8 cellular contexts compared by ENCODE assay signal in genomic region chr12:14769462-14769836, GRCh38. TPM values are rescaled to one million over a fixed set of nuclear protein-coding genes. Genes with fewer than 3 reads are reported as not detected.
DNase-seq lines count a peak whose midpoint lies in the region; ATAC-seq and TF ChIP-seq lines count a peak whose summit lies in the region.

No MANE protein-coding gene starts in this region.

- TF ChIP-seq CTCF in spleen (IDR thresholded peaks at IDR 0.05 in 8 of 11, conservative IDR thresholded peaks at IDR 0.05 in 3 of 11): no peak

- ATAC-seq in HG03520 (IDR thresholded peaks at IDR 0.05; ENCODE audit: unreplicated experiment): peak; percentile 0
- no peak for ATAC-seq in HG03442 (IDR thresholded peaks at IDR 0.05; ENCODE audit: unreplicated experiment)

- peaks cover 7% of the 10 kb centered on the region; the same call in 1 of the 2 replicates for H3K4me1 ChIP-seq in iPS-20b (ENCODE audit: insufficient read depth, low read length)
- peaks cover 4 to 76% (median 42%) of the 10 kb centered on the region in 6 donors for H3K4me1 ChIP-seq in spleen

- H3K9me3 ChIP-seq in iPS-20b (ENCODE audit: insufficient read depth, low read depth, low read length) (no peaks in the 10 kb centered on the region), spleen (peaks cover 0 to 29% (median 20%) of the 10 kb centered on the region in 8 donors)

- H3K9ac ChIP-seq in iPS-20b (ENCODE audit: low read depth, low read length): peak overlapping the region; percentile 98

- H3K36me3 Mint-ChIP-seq in activated naive CD8-positive, alpha-beta T cell treated with anti-CD3 and anti-CD28 coated beads for 36 hours: peaks cover 61% of the 10 kb centered on the region

- peak overlapping the region; percentile 97 for H3K4me3 ChIP-seq in iPS-20b (ENCODE audit: low read length)
- peak overlapping the region; percentile 61 to 97 (median 67) for H3K4me3 ChIP-seq in spleen

- H3K4me3 Mint-ChIP-seq in activated naive CD8-positive, alpha-beta T cell treated with anti-CD3 and anti-CD28 coated beads for 36 hours: peak overlapping the region; percentile 91

- H3K27me3 Mint-ChIP-seq in activated naive CD8-positive, alpha-beta T cell treated with anti-CD3 and anti-CD28 coated beads for 36 hours: peaks cover 7% of the 10 kb centered on the region

- intact Hi-C loops in spleen (cut with DNase I; ENCODE audit: low total_unique reads): no loop called here

- H3K27me3 ChIP-seq in iPS-20b (ENCODE audit: insufficient read depth, low read length): no peaks in the 10 kb centered on the region
- no peaks in the 10 kb centered on the region for H3K27me3 ChIP-seq in spleen (replicated peaks in 1 of 7)

- 2 to 4% (median 3%) methylated on average over 15 to 19 of the region's 19 CpGs for WGBS in spleen, 5 donors

- H3K36me3 ChIP-seq in iPS-20b (ENCODE audit: insufficient read depth, low read depth, low read length) (peaks cover 14% of the 10 kb centered on the region; the same call in 1 of the 2 replicates), spleen (peaks cover 0 to 36% (median 7%) of the 10 kb centered on the region in 6 donors)

- H3K9me3 Mint-ChIP-seq in activated naive CD8-positive, alpha-beta T cell treated with anti-CD3 and anti-CD28 coated beads for 36 hours: peaks cover 13% of the 10 kb centered on the region

- peak overlapping the region; percentile 97 for H3K27ac Mint-ChIP-seq in activated naive CD8-positive, alpha-beta T cell treated with anti-CD3 and anti-CD28 coated beads for 36 hours

- DNase-seq in activated T-cell treated with anti-CD3 and anti-CD28 coated beads for 48 hours (ENCODE audit: low read depth) (peak; percentile 18), spleen (peak; percentile 87)
- DNase-seq in activated T-cell treated with anti-CD3 and anti-CD28 coated beads, Interleukin-2, amount 50 U/mL, for 48 hours: no peak
- no peak for DNase-seq in activated naive CD8-positive, alpha-beta T cell treated with anti-CD3 and anti-CD28 coated beads for 36 hours
- no peak for DNase-seq in activated CD4-positive, alpha-beta T cell treated with anti-CD3 and anti-CD28 coated beads for 48 hours

- H3K4me1 Mint-ChIP-seq in activated naive CD8-positive, alpha-beta T cell treated with anti-CD3 and anti-CD28 coated beads for 36 hours: peaks cover 36% of the 10 kb centered on the region

- H3K27ac ChIP-seq in iPS-20b (ENCODE audit: low read length) (no peak overlapping the region), spleen (peak overlapping the region; percentile 95 to 100 (median 98))

- TF ChIP-seq POLR2A in spleen (IDR thresholded peaks at IDR 0.05): no peak

RNA-seq across cellular contexts. Expression of gene WBP11, which starts 33.8 kb away (rescaled TPM):
- 100 to 1,000 TPM; 160 to 175 TPM for total RNA-seq in activated naive CD8-positive, alpha-beta T cell treated with anti-CD3 and anti-CD28 coated beads for 36 hours
- total RNA-seq in spleen: 10 to 100 TPM; 22.0 to 61.4 (median 49.2) TPM
- 10 to 100 TPM; 16.0 to 18.8 (median 17.1) TPM for polyA plus RNA-seq in spleen

RNA-seq across cellular contexts. Expression of gene C12orf60, which starts 34.0 kb away (rescaled TPM):
- total RNA-seq in activated naive CD8-positive, alpha-beta T cell treated with anti-CD3 and anti-CD28 coated beads for 36 hours: 1 to 10 TPM; 2.7 to 2.8 TPM
- 1 to 10 TPM in 5 of 7 donors, under 1 TPM in 2; 0.51 to 1.4 (median 1.0) TPM for total RNA-seq in spleen
- polyA plus RNA-seq in spleen: 1 to 10 TPM in 2 of 3 donors, under 1 TPM in 1; 0.96 to 2.2 (median 1.6) TPM

RNA-seq across cellular contexts. Expression of gene SMCO3, which starts 44.5 kb away (rescaled TPM):
- not detected for total RNA-seq in activated naive CD8-positive, alpha-beta T cell treated with anti-CD3 and anti-CD28 coated beads for 36 hours
- 1 to 10 TPM in 3 of 7 donors, under 1 TPM in 4; 0.32 to 1.6 (median 0.77) TPM for total RNA-seq in spleen
- polyA plus RNA-seq in spleen: 1 to 10 TPM in 1 of 3 donors, under 1 TPM in 2; 0.57 to 1.5 (median 0.97) TPM

Comparison
In these comparisons a context has a peak if more than half of its experiments do, and no peak if none do; other contexts are left out.
1. DNase-seq: peak in activated T-cell treated with anti-CD3 and anti-CD28 coated beads for 48 hours (single experiment) and spleen (single experiment); none in activated T-cell treated with anti-CD3 and anti-CD28 coated beads, Interleukin-2, amount 50 U/mL, for 48 hours (0 of 2), activated naive CD8-positive, alpha-beta T cell treated with anti-CD3 and anti-CD28 coated beads for 36 hours (single experiment) and activated CD4-positive, alpha-beta T cell treated with anti-CD3 and anti-CD28 coated beads for 48 hours (single experiment).